In the genomic region with DNA sequence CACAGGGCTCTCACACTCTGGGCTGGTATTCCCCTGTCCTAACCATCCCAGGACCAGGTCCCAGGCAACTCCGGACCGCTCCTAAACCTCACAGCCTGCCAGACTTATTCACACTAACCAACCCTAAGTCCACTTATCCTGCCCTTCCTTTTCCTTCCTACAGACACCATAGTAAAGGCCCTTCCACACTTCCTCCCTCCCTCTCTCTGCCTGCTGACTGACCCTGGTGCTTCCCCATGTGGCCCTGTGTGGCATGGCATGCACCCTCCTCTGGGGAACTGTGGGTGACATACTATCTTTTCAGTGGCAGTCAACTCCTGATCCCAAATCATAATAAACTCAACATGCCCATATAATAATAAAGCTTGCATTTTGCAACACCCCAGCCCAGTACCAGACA, we compare ENCODE assay signal across 12 cellular contexts.
DNase-seq lines count a peak whose midpoint lies in the region; ATAC-seq and TF ChIP-seq lines count a peak whose summit lies in the region.
"Had no signal": no experiment of that assay in that cellular context is flagged by ENCODE, and none has a peak within 500 bp of the region (broad histone marks: within the 10 kb centered on the region; RNA-seq: fewer than 3 reads in every experiment).

No MANE protein-coding gene starts in this region.

- WGBS in endodermal cell (ENCODE audit: insufficient coverage in 1 of 2, insufficient read length in 1 of 2), 2 experiments, result 87% methylated on average over 2 of the region's 2 CpGs; no CpG with 5 or more reads in 1 of the 2 experiments
- WGBS in body of pancreas, 2 donors, result 95 to 100% methylated on average over 2 of the region's 2 CpGs

- ATAC-seq in GM18868 (IDR thresholded peaks at IDR 0.05; ENCODE audit: unreplicated experiment) (peak; percentile 78), HG03469 (IDR thresholded peaks at IDR 0.05; ENCODE audit: unreplicated experiment) (peak; percentile 44), body of pancreas (no peak), HG03280 (IDR thresholded peaks at IDR 0.05; ENCODE audit: unreplicated experiment) (no peak), HG03571 (IDR thresholded peaks at IDR 0.05; ENCODE audit: unreplicated experiment) (no peak)
- ATAC-seq in activated T-cell treated with anti-CD3 and anti-CD28 coated beads, Interleukin-2, amount 50 U/mL, for 4 hours, result no peak
- ATAC-seq: T-cell had no signal

- no peaks in the 10 kb centered on the region for H3K9me3 Mint-ChIP-seq in endodermal cell
- no peaks in the 10 kb centered on the region for H3K9me3 Mint-ChIP-seq in activated T-cell treated with anti-CD3 and anti-CD28 coated beads, Interleukin-2, amount 50 U/mL, for 4 hours
- H3K9me3 Mint-ChIP-seq: activated T-cell treated with anti-CD3 and anti-CD28 coated beads, Interleukin-2, amount 50 U/mL, for 24 hours; T-cell had no signal

- intact Hi-C loops in body of pancreas (cut with DNase I), result no loop called here

- H3K36me3 ChIP-seq in endodermal cell (ENCODE audit: control insufficient read depth, insufficient read depth, low read length) (no peaks in the 10 kb centered on the region), body of pancreas (replicated peaks in 1 of 2; ENCODE audit: insufficient read depth in 1 of 2, low read depth in 2 of 2) (no peaks in the 10 kb centered on the region)

- no peak overlapping the region for H3K27ac Mint-ChIP-seq in endodermal cell
- H3K27ac Mint-ChIP-seq: activated T-cell treated with anti-CD3 and anti-CD28 coated beads, Interleukin-2, amount 50 U/mL, for 24 hours; T-cell had no signal

- H3K36me3 Mint-ChIP-seq in endodermal cell (ENCODE audit: low read depth), result no peaks in the 10 kb centered on the region
- no peaks in the 10 kb centered on the region for H3K36me3 Mint-ChIP-seq in activated T-cell treated with anti-CD3 and anti-CD28 coated beads, Interleukin-2, amount 50 U/mL, for 4 hours (ENCODE audit: insufficient read depth)
- H3K36me3 Mint-ChIP-seq: T-cell had no signal

- H3K4me3 ChIP-seq in AG10803 (ENCODE audit: low read length) (no peak overlapping the region), endodermal cell (ENCODE audit: low read length) (no peak overlapping the region), body of pancreas (no peak overlapping the region)

- H3K4me3 Mint-ChIP-seq in endodermal cell, result no peak overlapping the region
- H3K4me3 Mint-ChIP-seq in activated T-cell treated with anti-CD3 and anti-CD28 coated beads, Interleukin-2, amount 50 U/mL, for 4 hours, result no peak overlapping the region
- H3K4me3 Mint-ChIP-seq: activated T-cell treated with anti-CD3 and anti-CD28 coated beads, Interleukin-2, amount 50 U/mL, for 24 hours; T-cell had no signal

- H3K27me3 Mint-ChIP-seq in endodermal cell (ENCODE audit: insufficient read depth), result peaks cover 2% of the 10 kb centered on the region
- peaks cover 10% of the 10 kb centered on the region for H3K27me3 Mint-ChIP-seq in activated T-cell treated with anti-CD3 and anti-CD28 coated beads, Interleukin-2, amount 50 U/mL, for 4 hours (ENCODE audit: low read depth)

- no peak for DNase-seq in AG10803 (ENCODE audit: low read depth)
- peak; percentile 75 for DNase-seq in endodermal cell
- DNase-seq in activated T-cell treated with anti-CD3 and anti-CD28 coated beads, Interleukin-2, amount 50 U/mL, for 4 hours, result no peak
- no peak for DNase-seq in body of pancreas
- DNase-seq: activated T-cell treated with anti-CD3 and anti-CD28 coated beads, Interleukin-2, amount 50 U/mL, for 24 hours; NCI-H2029; T-cell had no signal

- no peak overlapping the region for H3K9ac ChIP-seq in endodermal cell (ENCODE audit: extremely low read depth, low read length, poor library complexity, severe bottlenecking)

- no peaks in the 10 kb centered on the region for H3K27me3 ChIP-seq in endodermal cell (ENCODE audit: control insufficient read depth, insufficient read depth, low read length, poor library complexity, severe bottlenecking)
- H3K27me3 ChIP-seq in body of pancreas, result no peaks in the 10 kb centered on the region

- TF ChIP-seq POLR2A in body of pancreas (IDR thresholded peaks at IDR 0.05), result no peak

- 0 out of 2 replicates have a peak, but pooled peaks have one; percentile 3 for TF ChIP-seq CTCF in AG10803 (conservative IDR thresholded peaks at IDR 0.05; ENCODE audit: low read length)
- TF ChIP-seq CTCF in endodermal cell (conservative IDR thresholded peaks at IDR 0.05), result peak; percentile 75
- TF ChIP-seq CTCF in body of pancreas (IDR thresholded peaks at IDR 0.05), result no peak

- H3K4me1 ChIP-seq in endodermal cell (ENCODE audit: control insufficient read depth, insufficient read depth, low read length) (no peaks in the 10 kb centered on the region), body of pancreas (no peaks in the 10 kb centered on the region)

- peaks cover 8% of the 10 kb centered on the region for H3K4me1 Mint-ChIP-seq in endodermal cell
- no peaks in the 10 kb centered on the region for H3K4me1 Mint-ChIP-seq in activated T-cell treated with anti-CD3 and anti-CD28 coated beads, Interleukin-2, amount 50 U/mL, for 4 hours (ENCODE audit: low read depth)
- H3K4me1 Mint-ChIP-seq: T-cell had no signal

- H3K9me3 ChIP-seq in endodermal cell (ENCODE audit: control insufficient read depth, low read length) (peaks cover 9% of the 10 kb centered on the region), body of pancreas (no peaks in the 10 kb centered on the region)

- H3K27ac ChIP-seq in endodermal cell (ENCODE audit: low read depth, low read length), result no peak overlapping the region
- H3K27ac ChIP-seq in body of pancreas, result no peak overlapping the region
- H3K27ac ChIP-seq: HL-60 had no signal

Comparison
In these comparisons a context has a peak if more than half of its experiments do, and no peak if none do; other contexts are left out.
1. CTCF ChIP-seq: peak in AG10803 (single experiment) and endodermal cell (single experiment); none in body of pancreas (0 of 7).
2. ATAC-seq: peak in GM18868 (single experiment) and HG03469 (single experiment); none in activated T-cell treated with anti-CD3 and anti-CD28 coated beads, Interleukin-2, amount 50 U/mL, for 4 hours (0 of 2), body of pancreas (single experiment), HG03280 (single experiment) and HG03571 (single experiment).